ENCODE assay signal across 27 cellular contexts in genomic region chr2:23042176-23042909, GRCh38.
DNase-seq lines count a peak whose midpoint lies in the region; ATAC-seq and TF ChIP-seq lines count a peak whose summit lies in the region.
"Had no signal": no experiment of that assay in that cellular context is flagged by ENCODE, and none has a peak within 500 bp of the region (broad histone marks: within the 10 kb centered on the region; RNA-seq: fewer than 3 reads in every experiment).

No MANE protein-coding gene starts in this region.

- no peak overlapping the region for H2AFZ ChIP-seq in neural progenitor cell (replicated peaks)

- no peak overlapping the region for H3K4me3 ChIP-seq in fibroblast of mammary gland (ENCODE audit: control insufficient read depth, low read depth, low read length)
- no peak overlapping the region for H3K4me3 ChIP-seq in neural progenitor cell
- H3K4me3 ChIP-seq in thoracic aorta: no peak overlapping the region
- no peak overlapping the region for H3K4me3 ChIP-seq in naive thymus-derived CD4-positive, alpha-beta T cell (ENCODE audit: low read length)
- H3K4me3 ChIP-seq: mucosa of descending colon, skin epidermis, transverse colon had no signal

- H3K4me3 Mint-ChIP-seq in neural progenitor cell: no peak overlapping the region
- H3K4me3 Mint-ChIP-seq in naive thymus-derived CD4-positive, alpha-beta T cell: no peak overlapping the region
- H3K4me3 Mint-ChIP-seq: activated CD4-positive, alpha-beta T cell treated with anti-CD3 and anti-CD28 coated beads, Interleukin-2, amount 10 ng/mL, durations not matched to agents 24 days and 14 days; CD4-positive, CD25-positive, alpha-beta regulatory T cell; neural crest cell had no signal

- no peaks in the 10 kb centered on the region for H3K27me3 Mint-ChIP-seq in neural progenitor cell (ENCODE audit: insufficient read depth, low read depth)
- H3K27me3 Mint-ChIP-seq in naive thymus-derived CD4-positive, alpha-beta T cell: peaks cover 0 to 28% (median 0%) of the 10 kb centered on the region in 5 donors
- H3K27me3 Mint-ChIP-seq: activated CD4-positive, alpha-beta T cell treated with anti-CD3 and anti-CD28 coated beads, Interleukin-2, amount 10 ng/mL, durations not matched to agents 24 days and 14 days had no signal

- H3K4me1 ChIP-seq in neural progenitor cell: no peaks in the 10 kb centered on the region
- H3K4me1 ChIP-seq in thoracic aorta (ENCODE audit: control insufficient read depth in 1 of 2, low read depth in 2 of 2): peaks cover 11 to 35% of the 10 kb centered on the region in 2 donors
- no peaks in the 10 kb centered on the region for H3K4me1 ChIP-seq in naive thymus-derived CD4-positive, alpha-beta T cell (ENCODE audit: control insufficient read depth in 2 of 2, insufficient read depth in 2 of 2, low read length in 2 of 2)
- H3K4me1 ChIP-seq: foreskin keratinocyte, transverse colon had no signal

- CTCF ChIA-PET in naive thymus-derived CD4-positive, alpha-beta T cell (lab: Charles Lee): no interaction called here

- no peaks in the 10 kb centered on the region for H4K20me1 ChIP-seq in neural progenitor cell (ENCODE audit: low read depth)

- H3F3A ChIP-seq in neural progenitor cell (ENCODE audit: low read depth): no peaks in the 10 kb centered on the region

- no peak overlapping the region for H3K4me2 ChIP-seq in neural progenitor cell

- peak overlapping the region; percentile 86 for H3K27ac Mint-ChIP-seq in neural progenitor cell
- H3K27ac Mint-ChIP-seq in naive thymus-derived CD4-positive, alpha-beta T cell: no peak overlapping the region
- H3K27ac Mint-ChIP-seq: activated CD4-positive, alpha-beta T cell treated with anti-CD3 and anti-CD28 coated beads, Interleukin-2, amount 10 ng/mL, durations not matched to agents 24 days and 14 days; CD4-positive, CD25-positive, alpha-beta regulatory T cell; progenitor cell of endocrine pancreas had no signal

- H3K9me3 ChIP-seq in neural progenitor cell (ENCODE audit: low read depth) (no peaks in the 10 kb centered on the region), thoracic aorta (no peaks in the 10 kb centered on the region)
- no peaks in the 10 kb centered on the region for H3K9me3 ChIP-seq in naive thymus-derived CD4-positive, alpha-beta T cell (ENCODE audit: control insufficient read depth in 2 of 3, low read length in 3 of 3)
- H3K9me3 ChIP-seq: mucosa of descending colon, transverse colon had no signal

- no peaks in the 10 kb centered on the region for H3K36me3 Mint-ChIP-seq in neural progenitor cell
- peaks cover 0 to 4% (median 0%) of the 10 kb centered on the region in 5 donors for H3K36me3 Mint-ChIP-seq in naive thymus-derived CD4-positive, alpha-beta T cell
- H3K36me3 Mint-ChIP-seq: CD4-positive, CD25-positive, alpha-beta regulatory T cell had no signal

- POLR2A ChIA-PET in naive thymus-derived CD4-positive, alpha-beta T cell (lab: Charles Lee): no interaction called here

- ATAC-seq in thoracic aorta (ENCODE audit: insufficient number of reproducible peaks, low FRiP score, low read depth) (peak; percentile 77), HG02885 (IDR thresholded peaks at IDR 0.05; ENCODE audit: poor library complexity, unreplicated experiment) (no peak), GM19023 (IDR thresholded peaks at IDR 0.05; ENCODE audit: unreplicated experiment) (no peak)
- ATAC-seq in naive thymus-derived CD4-positive, alpha-beta T cell: no peak
- ATAC-seq: foreskin keratinocyte, HepG2, mucosa of descending colon had no signal

- no peaks in the 10 kb centered on the region for H3K36me3 ChIP-seq in neural progenitor cell
- H3K36me3 ChIP-seq in thoracic aorta: no peaks in the 10 kb centered on the region
- no peaks in the 10 kb centered on the region for H3K36me3 ChIP-seq in naive thymus-derived CD4-positive, alpha-beta T cell (ENCODE audit: control insufficient read depth in 2 of 3, insufficient read depth in 3 of 3, low read length in 3 of 3)
- H3K36me3 ChIP-seq: transverse colon had no signal

- no peaks in the 10 kb centered on the region for H3K27me3 ChIP-seq in neural progenitor cell
- H3K27me3 ChIP-seq in thoracic aorta (replicated peaks; ENCODE audit: insufficient read depth): no peaks in the 10 kb centered on the region
- no peaks in the 10 kb centered on the region for H3K27me3 ChIP-seq in naive thymus-derived CD4-positive, alpha-beta T cell (ENCODE audit: control insufficient read depth in 2 of 2, insufficient read depth in 2 of 2, low read length in 2 of 2)
- H3K27me3 ChIP-seq: foreskin keratinocyte, transverse colon had no signal

- H3K4me1 Mint-ChIP-seq in neural progenitor cell: peaks cover 10% of the 10 kb centered on the region
- H3K4me1 Mint-ChIP-seq in naive thymus-derived CD4-positive, alpha-beta T cell: no peaks in the 10 kb centered on the region
- H3K4me1 Mint-ChIP-seq: activated CD4-positive, alpha-beta T cell treated with anti-CD3 and anti-CD28 coated beads, Interleukin-2, amount 10 ng/mL, durations not matched to agents 24 days and 14 days; CD4-positive, CD25-positive, alpha-beta regulatory T cell had no signal

- intact Hi-C loops in naive thymus-derived CD4-positive, alpha-beta T cell (cut with micrococcal nuclease): no loop called here

- peak; percentile 15 for DNase-seq in RKO (ENCODE audit: low spot score)
- peak; percentile 73 for DNase-seq in fibroblast of mammary gland (ENCODE audit: low read depth)
- DNase-seq in neural progenitor cell (ENCODE audit: low spot score): no peak
- DNase-seq in thoracic aorta (ENCODE audit: low spot score): peak; percentile 39
- DNase-seq in naive thymus-derived CD4-positive, alpha-beta T cell: no peak
- DNase-seq: activated CD4-positive, alpha-beta T cell treated with anti-CD3 and anti-CD28 coated beads, Interleukin-2, amount 10 ng/mL, durations not matched to agents 24 days and 14 days; activated naive CD4-positive, alpha-beta T cell treated with anti-CD3 and anti-CD28 coated beads, Interleukin-2, amount 50 U/mL, for 16 hours; anterior cingulate cortex; CD4-positive, CD25-positive, alpha-beta regulatory T cell; foreskin keratinocyte; hypothalamus; NCI-H1048; NCI-H187; NCI-H345; NCI-H748 treated with DMSO at 0.1 percent for 48 hours; stimulated activated CD4-positive, alpha-beta T cell treated with anti-CD3 and anti-CD28 coated beads, Interleukin-1b, Interleukin-23, amount 100 ng/mL, for 48 hours; transverse colon had no signal

- no peak overlapping the region for H3K9ac ChIP-seq in neural progenitor cell

- TF ChIP-seq CTCF in fibroblast of mammary gland (conservative IDR thresholded peaks at IDR 0.05; ENCODE audit: control insufficient read depth, insufficient read depth, low read depth, low read length) (no peak), neural progenitor cell (IDR thresholded peaks at IDR 0.05) (no peak), thoracic aorta (IDR thresholded peaks at IDR 0.05) (no peak)

- no peaks in the 10 kb centered on the region for H3K9me3 Mint-ChIP-seq in neural progenitor cell
- peaks cover 0 to 10% (median 1%) of the 10 kb centered on the region in 11 donors for H3K9me3 Mint-ChIP-seq in naive thymus-derived CD4-positive, alpha-beta T cell
- H3K9me3 Mint-ChIP-seq: activated CD4-positive, alpha-beta T cell treated with anti-CD3 and anti-CD28 coated beads, Interleukin-2, amount 10 ng/mL, durations not matched to agents 24 days and 14 days; neural crest cell had no signal

- H3K27ac ChIP-seq in neural progenitor cell (no peak overlapping the region), thoracic aorta (peak overlapping the region in 1 of 2 donors; percentile 55)
- no peak overlapping the region for H3K27ac ChIP-seq in naive thymus-derived CD4-positive, alpha-beta T cell (ENCODE audit: low read depth, low read length)
- H3K27ac ChIP-seq: foreskin keratinocyte, HL-60, RWPE1, transverse colon, VCaP had no signal

- no peaks in the 10 kb centered on the region for H3K79me2 ChIP-seq in neural progenitor cell (ENCODE audit: low read depth)

Comparison
In these comparisons a context has a peak if more than half of its experiments do, and no peak if none do; other contexts are left out.
1. DNase-seq: peak in RKO (single experiment), fibroblast of mammary gland (single experiment) and thoracic aorta (single experiment); none in neural progenitor cell (single experiment) and naive thymus-derived CD4-positive, alpha-beta T cell (0 of 9).